Comparison of ENCODE assay signal across 21 cellular contexts in the genomic region with DNA sequence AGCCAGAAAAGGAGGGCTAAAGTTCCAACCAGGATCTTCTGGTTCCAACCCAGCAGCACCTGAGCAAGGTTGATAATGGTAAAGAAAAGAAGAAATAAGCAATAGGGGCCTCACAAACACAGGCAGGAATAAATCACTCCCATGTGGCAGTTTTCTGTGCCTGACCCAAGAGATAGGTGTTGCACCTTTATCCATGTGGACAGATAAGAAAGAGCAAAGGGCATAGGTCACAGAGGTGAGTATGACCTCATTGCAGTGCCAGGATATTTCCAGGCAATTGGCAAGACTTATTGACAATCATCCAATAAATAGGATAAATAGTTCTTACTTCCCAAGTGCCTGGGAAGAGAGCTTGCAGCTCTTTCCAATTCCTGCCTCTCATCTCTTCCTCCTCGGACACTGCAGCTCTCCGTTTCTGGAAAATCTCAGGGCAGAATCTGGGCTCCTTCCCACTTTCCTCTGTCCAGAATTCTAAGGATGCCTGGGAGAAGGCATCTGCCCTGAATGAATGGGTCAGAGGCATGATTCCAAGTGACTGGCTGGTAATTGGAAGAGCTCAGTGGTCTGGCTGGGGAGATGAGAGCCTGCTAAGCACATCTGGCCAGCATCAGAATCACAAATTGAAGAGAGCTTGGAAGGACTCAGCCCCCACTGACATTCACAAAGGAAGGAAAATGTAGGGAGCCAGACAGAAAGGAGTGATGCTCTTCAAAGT. TPM values are rescaled to one million over a fixed set of nuclear protein-coding genes. Genes with fewer than 3 reads are reported as not detected.
"Had no signal": no experiment of that assay in that cellular context is flagged by ENCODE, and none has a peak within 500 bp of the region (broad histone marks: within the 10 kb centered on the region; RNA-seq: fewer than 3 reads in every experiment).

No MANE protein-coding gene starts in this region.

- H3K4me1 ChIP-seq: upper lobe of right lung had no signal

- H3K36me3 ChIP-seq: thyroid gland, upper lobe of right lung had no signal

- DNase-seq: activated CD4-positive, alpha-beta T cell treated with anti-CD3 and anti-CD28 coated beads for 4 hours; activated CD4-positive, alpha-beta T cell treated with anti-CD3 and anti-CD28 coated beads, Interleukin-2, amount 50 U/mL, for 48 hours; activated CD4-positive, CD25-positive, alpha-beta regulatory T cell; activated CD8-positive, alpha-beta memory T cell treated with anti-CD3 and anti-CD28 coated beads, Interleukin-2, amount 50 U/mL, for 48 hours; activated naive CD4-positive, alpha-beta T cell treated with anti-CD3 and anti-CD28 coated beads for 36 hours; activated naive CD8-positive, alpha-beta T cell treated with anti-CD3 and anti-CD28 coated beads, Interleukin-2, amount 10 ng/mL, durations not matched to agents 7 days and 5 days; activated T-cell treated with anti-CD3 and anti-CD28 coated beads, Interleukin-2, amount 50 U/mL, for 48 hours; amniotic stem cell; effector CD4-positive, alpha-beta T cell; kidney glomerular epithelial cell; left ventricle myocardium superior; mucosa of descending colon; naive B cell; retina; stimulated activated CD4-positive, alpha-beta T cell treated with anti-CD3 and anti-CD28 coated beads, Interleukin-12 subunit alpha, Interleukin-12 subunit beta, amount 100 ng/mL, for 4 hours; SW 1271; T-helper 17 cell; thyroid gland; upper lobe of right lung had no signal

- H3K27ac ChIP-seq: thyroid gland, upper lobe of right lung had no signal

- ATAC-seq: left ventricle myocardium superior, mucosa of descending colon, T-helper 17 cell, upper lobe of right lung had no signal

- H3K4me3 ChIP-seq: mucosa of descending colon, thyroid gland, upper lobe of right lung had no signal

- H3K9me3 ChIP-seq: mucosa of descending colon, thyroid gland, upper lobe of right lung had no signal

- H3K27me3 ChIP-seq: thyroid gland, upper lobe of right lung had no signal

RNA-seq across cellular contexts. Expression of gene LRRC55, which starts 14.5 kb away (rescaled TPM):
- total RNA-seq: activated CD8-positive, alpha-beta memory T cell treated with anti-CD3 and anti-CD28 coated beads for 36 hours; activated naive CD4-positive, alpha-beta T cell treated with anti-CD3 and anti-CD28 coated beads for 36 hours; activated naive CD8-positive, alpha-beta T cell treated with anti-CD3 and anti-CD28 coated beads, Interleukin-2, amount 10 ng/mL, durations not matched to agents 7 days and 5 days; osteoblast; T-helper 17 cell; upper lobe of right lung had no signal
